Comparison of ENCODE assay signal across 20 cellular contexts in the genomic region with DNA sequence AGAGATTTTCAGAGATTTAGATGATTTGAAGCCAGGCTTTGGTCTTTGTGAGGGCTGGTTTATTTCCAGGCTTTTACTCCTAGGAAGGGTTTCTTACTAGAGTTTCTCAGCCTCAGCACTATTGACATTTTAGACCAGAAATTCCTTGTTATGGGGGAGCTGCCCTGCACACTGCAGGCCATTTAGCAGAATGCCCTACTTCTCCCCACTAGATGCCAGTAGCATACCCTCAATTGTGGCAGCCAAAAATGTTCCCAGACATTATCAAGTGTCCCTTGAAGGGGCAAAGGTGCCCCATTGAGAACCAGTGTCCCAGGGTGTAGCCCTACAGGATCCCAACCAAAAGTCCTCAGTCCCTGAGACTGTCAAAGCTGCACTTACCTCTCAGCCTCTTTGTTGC.
"Had no signal": no experiment of that assay in that cellular context is flagged by ENCODE, and none has a peak within 500 bp of the region (broad histone marks: within the 10 kb centered on the region; RNA-seq: fewer than 3 reads in every experiment).

No MANE protein-coding gene starts in this region.

- H3K4me3 Mint-ChIP-seq: activated T-cell treated with anti-CD3 and anti-CD28 coated beads, Interleukin-2, amount 50 U/mL, for 72 hours; dendritic cell treated with granulocyte-macrophage colony-stimulating factor and Interleukin-4, amounts not matched to agents 40 ng/mL and 50 ng/mL, for 4 days; nephron progenitor cell had no signal

- H3K36me3 ChIP-seq: breast epithelium, esophagus squamous epithelium, tibial nerve, WERI-Rb-1 had no signal

- H3K27me3 Mint-ChIP-seq: dendritic cell treated with granulocyte-macrophage colony-stimulating factor and Interleukin-4, amounts not matched to agents 40 ng/mL and 50 ng/mL, for 4 days had no signal

- H3K9me3 ChIP-seq: breast epithelium, esophagus squamous epithelium, tibial nerve had no signal

- H3K27ac ChIP-seq: breast epithelium, esophagus squamous epithelium, skin epidermis, tibial nerve, WERI-Rb-1 had no signal

- ATAC-seq: activated T-cell treated with anti-CD3 and anti-CD28 coated beads, Interleukin-2, amount 50 U/mL, for 72 hours; stimulated activated naive CD8-positive, alpha-beta T cell treated with anti-CD3 and anti-CD28 coated beads, Interleukin-15, Interleukin-2, amounts not matched to agents 100 U/mL and 50 U/mL, for 24 hours had no signal

- FAIRE-seq: astrocyte, urothelium cell line had no signal

- H3K4me3 ChIP-seq: breast epithelium, esophagus squamous epithelium, skin epidermis, tibial nerve had no signal

- H3K27ac Mint-ChIP-seq: activated T-cell treated with anti-CD3 and anti-CD28 coated beads, Interleukin-2, amount 50 U/mL, for 72 hours; dendritic cell treated with granulocyte-macrophage colony-stimulating factor and Interleukin-4, amounts not matched to agents 40 ng/mL and 50 ng/mL, for 4 days; nephron progenitor cell had no signal

- H3K27me3 ChIP-seq: breast epithelium, esophagus squamous epithelium, tibial nerve had no signal

- DNase-seq: activated CD4-positive, alpha-beta T cell treated with anti-CD3 and anti-CD28 coated beads, Interleukin-2, amount 50 U/mL, for 4 hours; activated effector memory CD4-positive, alpha-beta T cell treated with anti-CD3 and anti-CD28 coated beads, Interleukin-2, amount 50 U/mL, for 16 hours; activated naive CD4-positive, alpha-beta T cell treated with anti-CD3 and anti-CD28 coated beads, Interleukin-2, amount 50 U/mL, for 16 hours; activated T-cell treated with anti-CD3 and anti-CD28 coated beads, Interleukin-2, amount 50 U/mL, for 72 hours; effector memory CD4-positive, alpha-beta T cell; esophagus squamous epithelium; mammary epithelial cell; midbrain; nephron progenitor cell; occipital lobe; stimulated activated naive CD8-positive, alpha-beta T cell treated with anti-CD3 and anti-CD28 coated beads, Interleukin-15, Interleukin-2, amounts not matched to agents 100 U/mL and 50 U/mL, for 24 hours; substantia nigra; T-helper 2 cell; WERI-Rb-1 had no signal

- H3K4me1 ChIP-seq: breast epithelium had no signal

- H3K9me3 Mint-ChIP-seq: activated T-cell treated with anti-CD3 and anti-CD28 coated beads, Interleukin-2, amount 50 U/mL, for 72 hours; dendritic cell treated with granulocyte-macrophage colony-stimulating factor and Interleukin-4, amounts not matched to agents 40 ng/mL and 50 ng/mL, for 4 days; nephron progenitor cell had no signal
